ENCODE assay signal across 8 cellular contexts in genomic region chr1:212485895-212486590, GRCh38. TPM values are rescaled to one million over a fixed set of nuclear protein-coding genes. Genes with fewer than 3 reads are reported as not detected.
DNase-seq lines count a peak whose midpoint lies in the region; ATAC-seq, FAIRE-seq and TF ChIP-seq lines count a peak whose summit lies in the region.

No MANE protein-coding gene starts in this region.

- peak overlapping the region; percentile 61 for H3K4me2 ChIP-seq in astrocyte (ENCODE audit: low read length)

- H3K36me3 ChIP-seq in astrocyte (ENCODE audit: insufficient read depth, low read length), result no peaks in the 10 kb centered on the region

- H2AFZ ChIP-seq in astrocyte (ENCODE audit: low read depth, low read length), result peak overlapping the region; percentile 3

- H4K20me1 ChIP-seq in astrocyte (ENCODE audit: insufficient read depth, low read length), result no peaks in the 10 kb centered on the region

- peak; percentile 14 for DNase-seq in activated naive CD4-positive, alpha-beta T cell treated with anti-CD3 and anti-CD28 coated beads, Interleukin-2, amount 10 ng/mL, durations not matched to agents 7 days and 5 days
- no peak for DNase-seq in activated naive CD4-positive, alpha-beta T cell treated with anti-CD3 and anti-CD28 coated beads for 36 hours
- DNase-seq in NCI-H2107 (lab: John Stamatoyannopoulos, UW) (peak; percentile 47), astrocyte (ENCODE audit: low read depth) (peak; percentile 97), kidney glomerular epithelial cell (lab: John Stamatoyannopoulos, UW) (peak; percentile 99)

- H3K27me3 Mint-ChIP-seq in activated naive CD4-positive, alpha-beta T cell treated with anti-CD3 and anti-CD28 coated beads, Interleukin-2, amount 10 ng/mL, durations not matched to agents 7 days and 5 days, result peaks cover 39% of the 10 kb centered on the region
- H3K27me3 Mint-ChIP-seq in activated naive CD4-positive, alpha-beta T cell treated with anti-CD3 and anti-CD28 coated beads for 36 hours (ENCODE audit: low read depth), result no peaks in the 10 kb centered on the region
- H3K27me3 Mint-ChIP-seq in astrocyte (ENCODE audit: low read depth, unreplicated experiment), result no peaks in the 10 kb centered on the region

- no peaks in the 10 kb centered on the region for H3K36me3 Mint-ChIP-seq in activated naive CD4-positive, alpha-beta T cell treated with anti-CD3 and anti-CD28 coated beads, Interleukin-2, amount 10 ng/mL, durations not matched to agents 7 days and 5 days
- H3K36me3 Mint-ChIP-seq in activated naive CD4-positive, alpha-beta T cell treated with anti-CD3 and anti-CD28 coated beads for 36 hours (ENCODE audit: low read depth), result no peaks in the 10 kb centered on the region
- H3K36me3 Mint-ChIP-seq in astrocyte (ENCODE audit: low read depth, unreplicated experiment), result no peaks in the 10 kb centered on the region

- CTCF ChIA-PET in activated naive CD4-positive, alpha-beta T cell treated with anti-CD3 and anti-CD28 coated beads, Interleukin-2, amount 10 ng/mL, durations not matched to agents 7 days and 5 days (lab: Charles Lee), result no interaction called here
- CTCF ChIA-PET in activated naive CD4-positive, alpha-beta T cell treated with anti-CD3 and anti-CD28 coated beads for 36 hours (lab: Charles Lee), result interaction anchor here (1.0 kb wide), 1 partner anchor 9 kb away, joined by 3 read pairs; no protein-coding TSS in a partner anchor

- no peak overlapping the region for H3K4me3 ChIP-seq in astrocyte (ENCODE audit: insufficient read depth, low read depth, low read length)

- H3K27ac ChIP-seq in astrocyte (ENCODE audit: low read depth, low read length), result peak overlapping the region; percentile 90

- ATAC-seq in GM18858 (IDR thresholded peaks at IDR 0.05; ENCODE audit: unreplicated experiment) (no peak), GM18517 (IDR thresholded peaks at IDR 0.05; ENCODE audit: unreplicated experiment) (no peak), HG03025 (IDR thresholded peaks at IDR 0.05; ENCODE audit: low FRiP score, unreplicated experiment) (no peak)

- no peaks in the 10 kb centered on the region for H3K9me3 ChIP-seq in astrocyte (ENCODE audit: insufficient read depth, low read depth, low read length)

- no peaks in the 10 kb centered on the region for H3K4me1 Mint-ChIP-seq in activated naive CD4-positive, alpha-beta T cell treated with anti-CD3 and anti-CD28 coated beads, Interleukin-2, amount 10 ng/mL, durations not matched to agents 7 days and 5 days
- H3K4me1 Mint-ChIP-seq in activated naive CD4-positive, alpha-beta T cell treated with anti-CD3 and anti-CD28 coated beads for 36 hours (ENCODE audit: low read depth), result peaks cover under 1% of the 10 kb centered on the region
- H3K4me1 Mint-ChIP-seq in astrocyte (ENCODE audit: low read depth, unreplicated experiment), result peaks cover 49% of the 10 kb centered on the region

- TF ChIP-seq CTCF in astrocyte (IDR thresholded peaks at IDR 0.05; ENCODE audit: insufficient read depth, low read depth, low read length), result no peak

- no peaks in the 10 kb centered on the region for H3K9me3 Mint-ChIP-seq in activated naive CD4-positive, alpha-beta T cell treated with anti-CD3 and anti-CD28 coated beads, Interleukin-2, amount 10 ng/mL, durations not matched to agents 7 days and 5 days
- no peaks in the 10 kb centered on the region for H3K9me3 Mint-ChIP-seq in activated naive CD4-positive, alpha-beta T cell treated with anti-CD3 and anti-CD28 coated beads for 36 hours
- H3K9me3 Mint-ChIP-seq in astrocyte (ENCODE audit: unreplicated experiment), result no peaks in the 10 kb centered on the region

- H3K27ac Mint-ChIP-seq in activated naive CD4-positive, alpha-beta T cell treated with anti-CD3 and anti-CD28 coated beads, Interleukin-2, amount 10 ng/mL, durations not matched to agents 7 days and 5 days, result no peak overlapping the region
- H3K27ac Mint-ChIP-seq in activated naive CD4-positive, alpha-beta T cell treated with anti-CD3 and anti-CD28 coated beads for 36 hours, result no peak overlapping the region
- peak overlapping the region; percentile 99 for H3K27ac Mint-ChIP-seq in astrocyte (ENCODE audit: unreplicated experiment)

- FAIRE-seq in astrocyte (lab: Jason Lieb, UNC), result peak; percentile 62

- H3K27me3 ChIP-seq in astrocyte (ENCODE audit: insufficient read depth, low read length), result no peaks in the 10 kb centered on the region

- H3K79me2 ChIP-seq in astrocyte (ENCODE audit: insufficient read depth, low read length), result no peaks in the 10 kb centered on the region

- intact Hi-C loops in activated naive CD4-positive, alpha-beta T cell treated with anti-CD3 and anti-CD28 coated beads for 36 hours (cut with micrococcal nuclease), result no loop called here

- H3K4me3 Mint-ChIP-seq in activated naive CD4-positive, alpha-beta T cell treated with anti-CD3 and anti-CD28 coated beads, Interleukin-2, amount 10 ng/mL, durations not matched to agents 7 days and 5 days, result no peak overlapping the region
- no peak overlapping the region for H3K4me3 Mint-ChIP-seq in activated naive CD4-positive, alpha-beta T cell treated with anti-CD3 and anti-CD28 coated beads for 36 hours
- H3K4me3 Mint-ChIP-seq in astrocyte (ENCODE audit: unreplicated experiment), result peak overlapping the region; percentile 15

- peak overlapping the region; percentile 79 for H3K9ac ChIP-seq in astrocyte (ENCODE audit: low read length)

- peaks cover 39% of the 10 kb centered on the region for H3K4me1 ChIP-seq in astrocyte (ENCODE audit: insufficient read depth, low read length)

RNA-seq across cellular contexts. Expression of gene NENF, which starts 53.3 kb away (rescaled TPM):
- total RNA-seq in activated naive CD4-positive, alpha-beta T cell treated with anti-CD3 and anti-CD28 coated beads for 36 hours, result 10 to 100 TPM; 27.0 to 30.9 TPM
- total RNA-seq in astrocyte, result 34.4 and 38.8 TPM in 2 replicates
